In genomic region chr14:29442720-29443119, GRCh38 we compare ENCODE assay signal across 12 cellular contexts.
DNase-seq lines count a peak whose midpoint lies in the region; FAIRE-seq and TF ChIP-seq lines count a peak whose summit lies in the region.
"Had no signal": no experiment of that assay in that cellular context is flagged by ENCODE, and none has a peak within 500 bp of the region (broad histone marks: within the 10 kb centered on the region; RNA-seq: fewer than 3 reads in every experiment).

No MANE protein-coding gene starts in this region.

- H3K36me3 ChIP-seq in SJSA1: no peaks in the 10 kb centered on the region

- peak overlapping the region; percentile 38 for H3K27ac ChIP-seq in SJSA1

- no peak for TF ChIP-seq CTCF in fibroblast of the aortic adventitia (IDR thresholded peaks at IDR 0.05; ENCODE audit: insufficient read depth, low read length)

- peak; percentile 4 for DNase-seq in H54 (ENCODE audit: insufficient read length, low spot score)
- peak in 1 of 2 experiments; percentile 26 for DNase-seq in SJSA1 (ENCODE audit: low read depth in 1 of 2, low spot score in 2 of 2)
- peak; percentile 58 for DNase-seq in fibroblast of the aortic adventitia (ENCODE audit: low read depth)
- peak; percentile 38 for DNase-seq in stromal cell of bone marrow (ENCODE audit: low read depth)
- DNase-seq in cortex of kidney (lab: John Stamatoyannopoulos, UW): no peak
- no peak for DNase-seq in germinal center (ENCODE audit: low spot score)
- no peak for DNase-seq in stimulated activated CD4-positive, alpha-beta T cell treated with anti-CD3 and anti-CD28 coated beads, Interleukin-2, amount 100 ng/mL, for 48 hours
- DNase-seq: activated naive CD8-positive, alpha-beta T cell treated with anti-CD3 and anti-CD28 coated beads for 36 hours; DND-41; effector memory CD8-positive, alpha-beta T cell; immature natural killer cell; naive thymus-derived CD8-positive, alpha-beta T cell had no signal

- no peaks in the 10 kb centered on the region for H3K27me3 ChIP-seq in SJSA1 (replicated peaks)

- peaks cover 11% of the 10 kb centered on the region for H3K4me1 ChIP-seq in SJSA1 (replicated peaks)

- peak; percentile 55 for FAIRE-seq in H54 (lab: Jason Lieb, UNC)

- H3K4me3 ChIP-seq in SJSA1 (no peak overlapping the region), fibroblast of the aortic adventitia (ENCODE audit: low read depth, low read length) (no peak overlapping the region)

- no peak for TF ChIP-seq POLR2A in H54 (IDR thresholded peaks at IDR 0.05; ENCODE audit: low read depth, low read length)

- no peaks in the 10 kb centered on the region for H3K9me3 ChIP-seq in SJSA1 (replicated peaks)

Comparison
In these comparisons a context has a peak if more than half of its experiments do, and no peak if none do; other contexts are left out.
1. DNase-seq: peak in H54 (single experiment), fibroblast of the aortic adventitia (single experiment) and stromal cell of bone marrow (single experiment); none in cortex of kidney (single experiment), germinal center (single experiment) and stimulated activated CD4-positive, alpha-beta T cell treated with anti-CD3 and anti-CD28 coated beads, Interleukin-2, amount 100 ng/mL, for 48 hours (0 of 2).